Comparison of ENCODE assay signal across 8 cellular contexts in the genomic region with DNA sequence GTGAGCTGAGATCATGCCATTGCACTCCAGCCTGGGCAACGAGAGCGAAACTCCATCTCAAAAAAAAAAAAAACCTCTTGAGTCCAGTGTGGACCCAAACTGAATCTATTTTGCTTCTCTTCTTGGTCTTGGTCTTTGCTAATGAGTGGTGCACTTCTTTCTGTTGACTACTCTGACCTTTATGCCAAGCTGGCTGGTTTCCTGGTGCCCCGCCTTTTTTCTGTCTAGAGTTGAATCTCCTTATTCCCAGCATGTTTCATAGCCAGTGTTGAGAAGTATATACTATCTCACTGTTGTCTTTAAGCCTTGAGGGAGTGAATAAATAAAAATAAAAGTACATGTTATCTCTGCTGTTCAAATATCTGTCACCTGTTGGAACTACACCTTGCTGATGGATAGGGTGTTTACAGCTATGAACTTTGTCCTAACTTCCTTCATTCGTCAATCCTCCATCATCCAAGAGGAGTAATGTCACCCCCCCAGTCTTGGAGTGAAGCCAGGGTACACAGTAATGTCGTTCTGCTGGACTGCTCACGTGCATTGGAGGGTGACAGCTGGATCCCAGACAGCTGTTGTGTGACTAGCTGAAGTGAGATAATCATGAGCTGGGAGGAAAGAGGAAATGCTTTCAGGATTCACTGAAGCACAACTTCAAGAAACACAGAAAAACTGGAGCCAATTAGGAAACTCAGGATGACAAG.
DNase-seq lines count a peak whose midpoint lies in the region; ATAC-seq, FAIRE-seq and TF ChIP-seq lines count a peak whose summit lies in the region.

No MANE protein-coding gene starts in this region.

- intact Hi-C loops in natural killer cell (cut with micrococcal nuclease), result no loop called here

- H3K36me3 Mint-ChIP-seq in immature natural killer cell, result no peaks in the 10 kb centered on the region
- H3K36me3 Mint-ChIP-seq in natural killer cell, result no peaks in the 10 kb centered on the region

- no peak for FAIRE-seq in GM19239 (lab: Jason Lieb, UNC)

- H3K27me3 Mint-ChIP-seq in immature natural killer cell (ENCODE audit: low read depth in 3 of 3), result peaks cover 0 to 7% (median 0%) of the 10 kb centered on the region in 3 donors
- no peaks in the 10 kb centered on the region for H3K27me3 Mint-ChIP-seq in natural killer cell (ENCODE audit: low read depth in 2 of 2)

- H3K9me3 Mint-ChIP-seq in immature natural killer cell (peaks cover 0 to 2% (median 0%) of the 10 kb centered on the region in 6 donors), natural killer cell (peaks cover 0 to 3% of the 10 kb centered on the region in 2 donors)

- no peak for ATAC-seq in natural killer cell

- no peak for TF ChIP-seq CTCF in choroid plexus epithelial cell (conservative IDR thresholded peaks at IDR 0.05; ENCODE audit: low read depth, low read length)
- TF ChIP-seq CTCF in natural killer cell (IDR thresholded peaks at IDR 0.05), result no peak

- DNase-seq in DMS79 treated with DMSO at 0.1 percent for 48 hours (lab: John Stamatoyannopoulos, UW), result peak; percentile 95
- peak; percentile 65 for DNase-seq in NCI-H1105 treated with DMSO at 0.1 percent for 48 hours (lab: John Stamatoyannopoulos, UW)
- peak; percentile 50 for DNase-seq in choroid plexus epithelial cell (ENCODE audit: low read depth)
- DNase-seq in myocyte (ENCODE audit: low read depth), result peak; percentile 91
- no peak for DNase-seq in immature natural killer cell
- DNase-seq in GM19239 (ENCODE audit: insufficient read length, low spot score), result no peak
- no peak for DNase-seq in natural killer cell
- DNase-seq in stimulated activated naive CD4-positive, alpha-beta T cell treated with Interleukin-2 at 50 U/mL for 16 hours (lab: John Stamatoyannopoulos, UW), result no peak

- no peak overlapping the region for H3K4me3 ChIP-seq in choroid plexus epithelial cell (ENCODE audit: low read depth, low read length)

- no peak overlapping the region for H3K4me3 Mint-ChIP-seq in immature natural killer cell
- H3K4me3 Mint-ChIP-seq in natural killer cell, result no peak overlapping the region

- H3K27ac Mint-ChIP-seq in immature natural killer cell, result no peak overlapping the region
- H3K27ac Mint-ChIP-seq in natural killer cell, result no peak overlapping the region

- H3K4me1 Mint-ChIP-seq in immature natural killer cell, result no peaks in the 10 kb centered on the region
- no peaks in the 10 kb centered on the region for H3K4me1 Mint-ChIP-seq in natural killer cell

Comparison
In these comparisons a context has a peak if more than half of its experiments do, and no peak if none do; other contexts are left out.
1. DNase-seq: peak in DMS79 treated with DMSO at 0.1 percent for 48 hours (single experiment), NCI-H1105 treated with DMSO at 0.1 percent for 48 hours (single experiment), choroid plexus epithelial cell (single experiment) and myocyte (single experiment); none in immature natural killer cell (0 of 3), GM19239 (single experiment), natural killer cell (single experiment) and stimulated activated naive CD4-positive, alpha-beta T cell treated with Interleukin-2 at 50 U/mL for 16 hours (single experiment).